ENCODE assay signal across 8 cellular contexts in genomic region chr1:14599173-14599754, GRCh38. TPM values are rescaled to one million over a fixed set of nuclear protein-coding genes. Genes with fewer than 3 reads are reported as not detected.
A peak's percentile ranks its signal among the peaks of the same experiment; 100 is the strongest.
DNase-seq lines count a peak whose midpoint lies in the region; ATAC-seq and TF ChIP-seq lines count a peak whose summit lies in the region.

No MANE protein-coding gene starts in this region.

- POLR2A ChIA-PET in activated naive CD8-positive, alpha-beta T cell treated with anti-CD3 and anti-CD28 coated beads, Interleukin-2, amount 10 ng/mL, durations not matched to agents 7 days and 5 days (lab: Charles Lee), result no interaction called here
- POLR2A ChIA-PET in SK-N-SH (lab: Yijun Ruan, JAX), result no interaction called here

- WGBS in stomach, 5 donors, result 1 to 4% (median 3%) methylated on average over 24 to 45 of the region's 45 CpGs
- 6% methylated on average over 16 of the region's 45 CpGs for WGBS in SK-N-SH (ENCODE audit: low lambda C conversion rate)

- TF ChIP-seq EP300 in stomach (IDR thresholded peaks at IDR 0.05) (no peak), SK-N-SH (IDR thresholded peaks at IDR 0.05; ENCODE audit: borderline replicate concordance in 1 of 2, low read depth in 1 of 2, low read length in 1 of 2) (no peak)

- no peaks in the 10 kb centered on the region for H3K36me3 Mint-ChIP-seq in GM23338 (ENCODE audit: low read depth)
- no peaks in the 10 kb centered on the region for H3K36me3 Mint-ChIP-seq in activated naive CD8-positive, alpha-beta T cell treated with anti-CD3 and anti-CD28 coated beads, Interleukin-2, amount 10 ng/mL, durations not matched to agents 7 days and 5 days
- H3K36me3 Mint-ChIP-seq in activated T-helper 17 cell treated with anti-CD3 and anti-CD28 coated beads, Interleukin-2, amount 50 U/mL, for 72 hours (ENCODE audit: low read depth), result no peaks in the 10 kb centered on the region

- H3K27me3 ChIP-seq in GM23338 (ENCODE audit: insufficient read depth) (peaks cover 40% of the 10 kb centered on the region), stomach (peaks cover 15 to 67% (median 42%) of the 10 kb centered on the region in 3 donors), SK-N-SH (ENCODE audit: insufficient read depth) (no peaks in the 10 kb centered on the region)

- peaks cover 56% of the 10 kb centered on the region for H3K4me1 Mint-ChIP-seq in GM23338
- no peaks in the 10 kb centered on the region for H3K4me1 Mint-ChIP-seq in activated naive CD8-positive, alpha-beta T cell treated with anti-CD3 and anti-CD28 coated beads, Interleukin-2, amount 10 ng/mL, durations not matched to agents 7 days and 5 days
- no peaks in the 10 kb centered on the region for H3K4me1 Mint-ChIP-seq in activated T-helper 17 cell treated with anti-CD3 and anti-CD28 coated beads, Interleukin-2, amount 50 U/mL, for 72 hours

- H3K9me3 ChIP-seq in stomach, result no peaks in the 10 kb centered on the region
- H3K9me3 ChIP-seq in SK-N-SH, result no peaks in the 10 kb centered on the region

- H3K4me3 ChIP-seq in GM23338 (peak overlapping the region; percentile 94), stomach (peak overlapping the region; percentile 46 to 52 (median 46)), SK-N-SH (ENCODE audit: low read depth in 2 of 2, low read length in 1 of 2) (peak overlapping the region in 1 of 2 experiments; percentile 40; a peak in 2 of 4 replicates)

- no peaks in the 10 kb centered on the region for H3K36me3 ChIP-seq in GM23338 (ENCODE audit: insufficient read depth)
- H3K36me3 ChIP-seq in stomach, result no peaks in the 10 kb centered on the region
- no peaks in the 10 kb centered on the region for H3K36me3 ChIP-seq in SK-N-SH (replicated peaks in 1 of 2; ENCODE audit: control insufficient read depth in 1 of 2, insufficient read depth in 2 of 2, low read length in 1 of 2)

- intact Hi-C loops in stomach (cut with DNase I; ENCODE audit: low total_unique reads), result no loop called here

- CTCF ChIA-PET in SK-N-SH (lab: Yijun Ruan, JAX), result interaction anchor here (0.7 to 3.1 kb wide), 5 partner anchors 10 to 486 kb away, joined by 3 to 12 read pairs (median 3); no protein-coding TSS in a partner anchor

- peak overlapping the region; percentile 77 for H3K4me3 Mint-ChIP-seq in GM23338
- H3K4me3 Mint-ChIP-seq in activated naive CD8-positive, alpha-beta T cell treated with anti-CD3 and anti-CD28 coated beads, Interleukin-2, amount 10 ng/mL, durations not matched to agents 7 days and 5 days, result no peak overlapping the region
- no peak overlapping the region for H3K4me3 Mint-ChIP-seq in activated T-helper 17 cell treated with anti-CD3 and anti-CD28 coated beads, Interleukin-2, amount 50 U/mL, for 72 hours

- H3K79me2 ChIP-seq in GM23338 (replicated peaks; ENCODE audit: insufficient read depth), result peaks cover 34% of the 10 kb centered on the region
- H3K79me2 ChIP-seq in SK-N-SH (ENCODE audit: insufficient read depth), result no peaks in the 10 kb centered on the region

- no peak overlapping the region for H3K9ac ChIP-seq in SK-N-SH

- H3F3A ChIP-seq in GM23338 (replicated peaks; ENCODE audit: low read depth), result peaks cover 2% of the 10 kb centered on the region
- no peaks in the 10 kb centered on the region for H3F3A ChIP-seq in SK-N-SH (replicated peaks; ENCODE audit: insufficient read depth)

- peak; percentile 66 for DNase-seq in GM23338 (ENCODE audit: low spot score)
- DNase-seq in activated naive CD8-positive, alpha-beta T cell treated with anti-CD3 and anti-CD28 coated beads, Interleukin-2, amount 10 ng/mL, durations not matched to agents 7 days and 5 days, result peak; percentile 28
- DNase-seq in iPS-NIHi7 (ENCODE audit: extremely low spot score), result peak; percentile 26
- DNase-seq in stomach, result no peak
- no peak for DNase-seq in CD1c-positive myeloid dendritic cell (ENCODE audit: extremely low spot score)
- no peak for DNase-seq in activated gamma-delta T cell treated with Interleukin-2 at 50 U/mL for 16 hours
- no peak for DNase-seq in SK-N-SH

- peak overlapping the region; percentile 79; the same call in 1 of the 2 replicates for H2AFZ ChIP-seq in GM23338
- no peak overlapping the region for H2AFZ ChIP-seq in SK-N-SH (ENCODE audit: low read depth)

- H3K27me3 Mint-ChIP-seq in GM23338 (ENCODE audit: insufficient read depth, low read depth, poor library complexity), result peaks cover 27% of the 10 kb centered on the region
- peaks cover 48% of the 10 kb centered on the region for H3K27me3 Mint-ChIP-seq in activated naive CD8-positive, alpha-beta T cell treated with anti-CD3 and anti-CD28 coated beads, Interleukin-2, amount 10 ng/mL, durations not matched to agents 7 days and 5 days
- peaks cover 46% of the 10 kb centered on the region for H3K27me3 Mint-ChIP-seq in activated T-helper 17 cell treated with anti-CD3 and anti-CD28 coated beads, Interleukin-2, amount 50 U/mL, for 72 hours

- H3K4me2 ChIP-seq in GM23338 (peak overlapping the region; percentile 100), SK-N-SH (no peak overlapping the region)

- peak; percentile 38 for ATAC-seq in GM23338
- ATAC-seq in activated naive CD8-positive, alpha-beta T cell treated with anti-CD3 and anti-CD28 coated beads, Interleukin-2, amount 10 ng/mL, durations not matched to agents 7 days and 5 days (ENCODE audit: low read depth), result no peak
- no peak for ATAC-seq in activated T-helper 17 cell treated with anti-CD3 and anti-CD28 coated beads, Interleukin-2, amount 50 U/mL, for 72 hours (replicated peaks)

- H3K27ac Mint-ChIP-seq in GM23338, result no peak overlapping the region
- no peak overlapping the region for H3K27ac Mint-ChIP-seq in activated naive CD8-positive, alpha-beta T cell treated with anti-CD3 and anti-CD28 coated beads, Interleukin-2, amount 10 ng/mL, durations not matched to agents 7 days and 5 days
- H3K27ac Mint-ChIP-seq in activated T-helper 17 cell treated with anti-CD3 and anti-CD28 coated beads, Interleukin-2, amount 50 U/mL, for 72 hours, result no peak overlapping the region

- H3K9me2 ChIP-seq in GM23338 (ENCODE audit: insufficient read depth) (no peaks in the 10 kb centered on the region), SK-N-SH (no peaks in the 10 kb centered on the region)

- TF ChIP-seq CTCF in GM23338 (conservative IDR thresholded peaks at IDR 0.05; ENCODE audit: low read depth in 2 of 2), result no peak
- TF ChIP-seq CTCF in stomach (IDR thresholded peaks at IDR 0.05), result no peak
- TF ChIP-seq CTCF in SK-N-SH (IDR thresholded peaks at IDR 0.05), result no peak

- no peaks in the 10 kb centered on the region for H3K9me3 Mint-ChIP-seq in GM23338
- H3K9me3 Mint-ChIP-seq in activated naive CD8-positive, alpha-beta T cell treated with anti-CD3 and anti-CD28 coated beads, Interleukin-2, amount 10 ng/mL, durations not matched to agents 7 days and 5 days, result no peaks in the 10 kb centered on the region
- no peaks in the 10 kb centered on the region for H3K9me3 Mint-ChIP-seq in activated T-helper 17 cell treated with anti-CD3 and anti-CD28 coated beads, Interleukin-2, amount 50 U/mL, for 72 hours

- H3K27ac ChIP-seq in GM23338 (ENCODE audit: low read depth) (no peak overlapping the region), stomach (peak overlapping the region in 4 of 5 donors; percentile 4 to 61 (median 38)), SK-N-SH (ENCODE audit: low read depth in 2 of 2, low read length in 1 of 2) (no peak overlapping the region)

- no peak for TF ChIP-seq POLR2A in stomach (IDR thresholded peaks at IDR 0.05)

- no peak for TF ChIP-seq RAD21 in SK-N-SH (IDR thresholded peaks at IDR 0.05; ENCODE audit: low read length)

- H3K4me1 ChIP-seq in GM23338 (ENCODE audit: insufficient read depth) (peaks cover 75% of the 10 kb centered on the region), stomach (peaks cover 9 to 44% (median 17%) of the 10 kb centered on the region in 4 donors), SK-N-SH (ENCODE audit: control insufficient read depth in 1 of 2, insufficient read depth in 2 of 2, low read depth in 1 of 2, low read length in 1 of 2) (peaks cover 0 to 4% of the 10 kb centered on the region in 2 experiments; a peak in 1 of 4 replicates)

- H4K20me1 ChIP-seq in GM23338 (replicated peaks; ENCODE audit: insufficient read depth), result peaks cover 4% of the 10 kb centered on the region; the same call in 1 of the 2 replicates
- no peaks in the 10 kb centered on the region for H4K20me1 ChIP-seq in SK-N-SH (ENCODE audit: insufficient read depth)

TF ChIP-seq in GM23338, 12 proteins besides CTCF, POLR2A, EP300 and RAD21 (continues in another document):
- TF ChIP-seq POLR2AphosphoS5 (IDR thresholded peaks at IDR 0.05; ENCODE audit: low read depth), result no peak
- no peak for TF ChIP-seq JUNB (IDR thresholded peaks at IDR 0.05; ENCODE audit: unreplicated experiment)
- no peak for TF ChIP-seq NANOG (IDR thresholded peaks at IDR 0.05; ENCODE audit: borderline replicate concordance)

TF ChIP-seq in SK-N-SH, 30 proteins besides CTCF, POLR2A, EP300 and RAD21 (continues in another document):
- TF ChIP-seq RFX5 (IDR thresholded peaks at IDR 0.05; ENCODE audit: low read length), result no peak
- TF ChIP-seq MEF2A (IDR thresholded peaks at IDR 0.05; ENCODE audit: borderline replicate concordance, low read depth), result no peak
- no peak for TF ChIP-seq FOSL2 (IDR thresholded peaks at IDR 0.05; ENCODE audit: borderline replicate concordance, low read depth)
- TF ChIP-seq POLR2AphosphoS5 (IDR thresholded peaks at IDR 0.05; ENCODE audit: low read depth, low read length), result no peak
- no peak for TF ChIP-seq IRF3 (IDR thresholded peaks at IDR 0.05; ENCODE audit: low read depth, low read length)
- no peak for TF ChIP-seq RXRA (IDR thresholded peaks at IDR 0.05; ENCODE audit: borderline replicate concordance, low read depth)

RNA-seq across cellular contexts. Expression of gene KAZN, which starts 0.8 kb away (rescaled TPM):
- 10.0 and 15.0 TPM in 2 replicates for total RNA-seq in GM23338 (2014; rRNA removed; shearing (Covaris generic))
- 9.9 and 11.2 TPM in 2 replicates for polyA plus RNA-seq in GM23338 (2016; fragmentation: Nextera tagmentation; extraction: Ambion mirVana)
- total RNA-seq in activated naive CD8-positive, alpha-beta T cell treated with anti-CD3 and anti-CD28 coated beads, Interleukin-2, amount 10 ng/mL, durations not matched to agents 7 days and 5 days, result 1 to 10 TPM in 1 of 2 experiments, under 1 TPM in 1; 0.91 to 1.4 TPM
- total RNA-seq in stomach, result 10 to 100 TPM in 1 of 5 donors, 1 to 10 TPM in 4; 1.2 to 50.7 (median 8.3) TPM
- 1 to 10 TPM; 3.9 to 6.4 (median 4.6) TPM for polyA plus RNA-seq in stomach
- under 1 TPM; 0.22 to 0.74 TPM for total RNA-seq in activated T-helper 17 cell treated with anti-CD3 and anti-CD28 coated beads, Interleukin-2, amount 50 U/mL, for 72 hours
- polyA plus RNA-seq in SK-N-SH (2012; rRNA removed), result 6.8 and 7.7 TPM in 2 replicates
- polyA plus RNA-seq in SK-N-SH (2012; cell fraction: cytosol; rRNA removed), result 5.9 and 6.6 TPM in 2 replicates
- polyA plus RNA-seq in SK-N-SH (2012; cell fraction: nucleus; rRNA removed), result 16.0 and 17.3 TPM in 2 replicates

Comparison
In these comparisons a context has a peak if more than half of its experiments do, and no peak if none do; other contexts are left out.
1. DNase-seq: peak in GM23338 (single experiment), activated naive CD8-positive, alpha-beta T cell treated with anti-CD3 and anti-CD28 coated beads, Interleukin-2, amount 10 ng/mL, durations not matched to agents 7 days and 5 days (single experiment) and iPS-NIHi7 (single experiment); none in stomach (single experiment), CD1c-positive myeloid dendritic cell (single experiment), activated gamma-delta T cell treated with Interleukin-2 at 50 U/mL for 16 hours (single experiment) and SK-N-SH (single experiment).
2. H3K27ac ChIP-seq: peak in stomach (4 of 5); none in GM23338 (single experiment) and SK-N-SH (0 of 2).